ENCODE assay signal across 17 cellular contexts in genomic region chr16:69435977-69436729, GRCh38. TPM values are rescaled to one million over a fixed set of nuclear protein-coding genes. Genes with fewer than 3 reads are reported as not detected.
DNase-seq lines count a peak whose midpoint lies in the region; ATAC-seq, FAIRE-seq and TF ChIP-seq lines count a peak whose summit lies in the region.
"Had no signal": no experiment of that assay in that cellular context is flagged by ENCODE, and none has a peak within 500 bp of the region (broad histone marks: within the 10 kb centered on the region; RNA-seq: fewer than 3 reads in every experiment).

No MANE protein-coding gene starts in this region.

- dilution Hi-C loops in endothelial cell of umbilical vein (cut with MboI; ENCODE audit: extremely low pct_ligation_motif_present, low sequenced_read_pairs), result no loop called here

- H3K27ac ChIP-seq in heart left ventricle, result no peak overlapping the region
- no peak overlapping the region for H3K27ac ChIP-seq in endothelial cell of umbilical vein (ENCODE audit: insufficient read depth, low read depth, low read length)
- H3K27ac ChIP-seq in tibial nerve, result peak overlapping the region in 1 of 4 donors; percentile 13
- H3K27ac ChIP-seq: C4-2B, tibial artery had no signal

- H3K9me3 Mint-ChIP-seq in stimulated activated naive B cell treated with anti-CD40 and anti-IgM and Interleukin-4, amounts not matched to agents 10 μg/mL and 1 μg/mL and 100 μg/mL, for 72 hours, result no peaks in the 10 kb centered on the region

- no peak overlapping the region for H3K4me2 ChIP-seq in endothelial cell of umbilical vein (ENCODE audit: insufficient read depth, low read length)

- H3K4me1 Mint-ChIP-seq in stimulated activated naive B cell treated with anti-CD40 and anti-IgM and Interleukin-4, amounts not matched to agents 10 μg/mL and 1 μg/mL and 100 μg/mL, for 72 hours, result peaks cover 25 to 69% of the 10 kb centered on the region in 2 donors

- no peak for FAIRE-seq in endothelial cell of umbilical vein (lab: Jason Lieb, UNC)

- peaks cover 0 to 50% (median 27%) of the 10 kb centered on the region in 9 donors for H3K36me3 ChIP-seq in heart left ventricle
- peaks cover 2 to 4% of the 10 kb centered on the region in 2 experiments for H3K36me3 ChIP-seq in endothelial cell of umbilical vein (ENCODE audit: control insufficient read depth in 2 of 2, extremely low read depth in 1 of 2, insufficient read depth in 2 of 2, low read length in 2 of 2)
- H3K36me3 ChIP-seq in tibial nerve, result peaks cover 0 to 36% (median 0%) of the 10 kb centered on the region in 3 donors

- no TSS peak for BruUV-seq in endothelial cell of umbilical vein (replicated peaks; lab: Mats Ljungman, UMichigan)

- no peaks in the 10 kb centered on the region for H3K9me1 ChIP-seq in endothelial cell of umbilical vein (replicated peaks; ENCODE audit: control insufficient read depth, extremely low read depth, insufficient read depth, low read length)

- peaks cover 4% of the 10 kb centered on the region for H4K20me1 ChIP-seq in endothelial cell of umbilical vein (replicated peaks; ENCODE audit: control insufficient read depth, extremely low read depth, insufficient read depth, low read length)

- H3K27ac Mint-ChIP-seq in stimulated activated naive B cell treated with anti-CD40 and anti-IgM and Interleukin-4, amounts not matched to agents 10 μg/mL and 1 μg/mL and 100 μg/mL, for 72 hours, result peak overlapping the region; percentile 59

- TF ChIP-seq POLR2A in heart left ventricle (IDR thresholded peaks at IDR 0.05) (no peak), endothelial cell of umbilical vein (IDR thresholded peaks at IDR 0.05; ENCODE audit: low read depth, low read length) (no peak), tibial nerve (IDR thresholded peaks at IDR 0.05) (no peak)

- no peak overlapping the region for H2AFZ ChIP-seq in endothelial cell of umbilical vein (ENCODE audit: low read depth, low read length)

- TF ChIP-seq CTCF in heart left ventricle (IDR thresholded peaks at IDR 0.05), result no peak
- TF ChIP-seq CTCF in endothelial cell of umbilical vein (IDR thresholded peaks at IDR 0.05; ENCODE audit: extremely low read depth in 1 of 2, insufficient read depth in 1 of 2, low read depth in 1 of 2, low read length in 2 of 2), result no peak
- TF ChIP-seq CTCF in tibial nerve (IDR thresholded peaks at IDR 0.05), result no peak

- H3K36me3 Mint-ChIP-seq in stimulated activated naive B cell treated with anti-CD40 and anti-IgM and Interleukin-4, amounts not matched to agents 10 μg/mL and 1 μg/mL and 100 μg/mL, for 72 hours, result peaks cover 26 to 42% of the 10 kb centered on the region in 2 donors

- no peak overlapping the region for H3K9ac ChIP-seq in endothelial cell of umbilical vein (replicated peaks; ENCODE audit: extremely low read depth, insufficient read depth, low read length)

- WGBS in heart left ventricle, 4 donors, result 68 to 75% (median 71%) methylated on average over 7 of the region's 7 CpGs
- WGBS in tibial nerve, 2 donors, result 85 to 89% methylated on average over 7 of the region's 7 CpGs

- H3K27me3 ChIP-seq in heart left ventricle (no peaks in the 10 kb centered on the region), endothelial cell of umbilical vein (ENCODE audit: control insufficient read depth in 2 of 2, insufficient read depth in 2 of 2, low read length in 2 of 2) (no peaks in the 10 kb centered on the region), tibial nerve (no peaks in the 10 kb centered on the region)
- H3K27me3 ChIP-seq: tibial artery had no signal

- no peak overlapping the region for H3K4me3 Mint-ChIP-seq in stimulated activated naive B cell treated with anti-CD40 and anti-IgM and Interleukin-4, amounts not matched to agents 10 μg/mL and 1 μg/mL and 100 μg/mL, for 72 hours

- no peak for TF ChIP-seq EP300 in tibial nerve (IDR thresholded peaks at IDR 0.05)

- H3K4me1 ChIP-seq in heart left ventricle, result peaks cover 0 to 27% (median 14%) of the 10 kb centered on the region in 12 donors
- H3K4me1 ChIP-seq in endothelial cell of umbilical vein (ENCODE audit: control insufficient read depth, extremely low read depth, insufficient read depth, low read length), result peaks cover 3% of the 10 kb centered on the region
- H3K4me1 ChIP-seq in tibial nerve, result peaks cover 0 to 21% (median 7%) of the 10 kb centered on the region in 4 donors
- H3K4me1 ChIP-seq: HAP-1 had no signal

- H3K9me3 ChIP-seq in heart left ventricle, result no peaks in the 10 kb centered on the region
- no peaks in the 10 kb centered on the region for H3K9me3 ChIP-seq in endothelial cell of umbilical vein (replicated peaks; ENCODE audit: control insufficient read depth, insufficient read depth, low read length)
- H3K9me3 ChIP-seq in tibial nerve, result no peaks in the 10 kb centered on the region
- H3K9me3 ChIP-seq: HAP-1, tibial artery had no signal

- ATAC-seq in Right ventricle myocardium superior (ENCODE audit: poor library complexity), result peak; percentile 36
- ATAC-seq in heart left ventricle, result no peak
- ATAC-seq in stimulated activated naive B cell treated with anti-CD40 and anti-IgM and Interleukin-4, amounts not matched to agents 10 μg/mL and 1 μg/mL and 100 μg/mL, for 72 hours (replicated peaks), result peak in 1 of 2 donors; percentile 10
- ATAC-seq: right cardiac atrium had no signal

- POLR2A ChIA-PET in endothelial cell of umbilical vein (lab: Charles Lee), result no interaction called here

- no peaks in the 10 kb centered on the region for H3K27me3 Mint-ChIP-seq in stimulated activated naive B cell treated with anti-CD40 and anti-IgM and Interleukin-4, amounts not matched to agents 10 μg/mL and 1 μg/mL and 100 μg/mL, for 72 hours

- H3K79me2 ChIP-seq in endothelial cell of umbilical vein (ENCODE audit: control insufficient read depth, insufficient read depth, low read length), result peaks cover 77% of the 10 kb centered on the region

- CTCF ChIA-PET in endothelial cell of umbilical vein (lab: Charles Lee), result interaction anchor here (1.7 kb wide), 1 partner anchor 38 kb away, joined by 6 read pairs; no protein-coding TSS in a partner anchor

- H3K4me3 ChIP-seq in heart left ventricle, result no peak overlapping the region
- H3K4me3 ChIP-seq in endothelial cell of umbilical vein (replicated peaks in 1 of 3; ENCODE audit: insufficient read depth in 1 of 3, low read depth in 1 of 3, low read length in 3 of 3), result no peak overlapping the region
- H3K4me3 ChIP-seq in tibial nerve, result no peak overlapping the region
- H3K4me3 ChIP-seq: HAP-1, tibial artery had no signal

- DNase-seq in Right ventricle myocardium superior (no peak), heart left ventricle (no peak), NCI-H146 treated with DMSO at 0.1 percent for 48 hours (lab: John Stamatoyannopoulos, UW; ENCODE audit: unreplicated experiment) (peak; percentile 64), endothelial cell of umbilical vein (ENCODE audit: low read depth, low spot score) (peak; percentile 37), tibial nerve (ENCODE audit: low spot score in 2 of 2) (no peak), midbrain (lab: John Stamatoyannopoulos, UW) (no peak), GOT3 (lab: John Stamatoyannopoulos, UW) (no peak)
- DNase-seq in stimulated activated naive B cell treated with anti-CD40 and anti-IgM and Interleukin-4, amounts not matched to agents 10 μg/mL and 1 μg/mL and 100 μg/mL, for 72 hours, result no peak
- DNase-seq: amygdala; effector memory CD4-positive, alpha-beta T cell; head of caudate nucleus; Karpas-422; NCI-H510A; right cardiac atrium; tibial artery had no signal

- intact Hi-C loops in Right ventricle myocardium superior (cut with DNase I) (no loop called here), heart left ventricle (cut with DNase I) (no loop called here), endothelial cell of umbilical vein (cut with micrococcal nuclease) (no loop called here)

TF ChIP-seq in endothelial cell of umbilical vein, 7 proteins besides CTCF, POLR2A, EP300 and RAD21 (continues in another document):
- TF ChIP-seq MYC (IDR thresholded peaks at IDR 0.05; ENCODE audit: low read depth, low read length) (no peak), JUN (IDR thresholded peaks at IDR 0.05; ENCODE audit: borderline replicate concordance, insufficient read depth, insufficient read length, low read depth) (no peak), MAX (IDR thresholded peaks at IDR 0.05; ENCODE audit: insufficient read depth, insufficient read length) (no peak), POLR2AphosphoS5 (IDR thresholded peaks at IDR 0.05; ENCODE audit: insufficient read depth, low read depth, low read length) (no peak), FOS (IDR thresholded peaks at IDR 0.05; ENCODE audit: borderline replicate concordance, insufficient read depth, low read length) (no peak), GATA2 (IDR thresholded peaks at IDR 0.05; ENCODE audit: insufficient read depth, insufficient read length, low read depth, low read length) (no peak)

RNA-seq across cellular contexts. Expression of gene CYB5B, which starts 11.7 kb away (rescaled TPM):
- total RNA-seq in Right ventricle myocardium superior (55.4 TPM), heart left ventricle (10 to 100 TPM; 31.1 to 89.2 (median 65.0) TPM), endothelial cell of umbilical vein (169 and 176 TPM in 2 replicates), tibial nerve (10 to 100 TPM; 26.6 to 45.9 (median 30.7) TPM)
- polyA plus RNA-seq in heart left ventricle (10 to 100 TPM; 46.3 to 65.7 TPM), endothelial cell of umbilical vein (173 and 175 TPM in 2 replicates)
- polyA plus RNA-seq in endothelial cell of umbilical vein (2011; cell fraction: cytosol; rRNA removed), result 160 and 192 TPM in 2 replicates
- 92.2 and 94.9 TPM in 2 replicates for polyA plus RNA-seq in endothelial cell of umbilical vein (2011; cell fraction: nucleus; rRNA removed)
- 106 and 126 TPM in 2 replicates for polyA plus RNA-seq in endothelial cell of umbilical vein (2012)
- 230 and 239 TPM in 2 replicates for polyA minus RNA-seq in endothelial cell of umbilical vein
- 45.1 TPM for polyA minus RNA-seq in endothelial cell of umbilical vein (2011; cell fraction: cytosol; rRNA and poly(A)+ RNA removed)
- polyA minus RNA-seq in endothelial cell of umbilical vein (2011; cell fraction: nucleus; rRNA and poly(A)+ RNA removed), result 57.8 and 76.4 TPM in 2 replicates

RNA-seq across cellular contexts. Expression of gene TERF2, which starts 50.3 kb away (rescaled TPM):
- total RNA-seq in Right ventricle myocardium superior (19.4 TPM), heart left ventricle (10 to 100 TPM in 8 of 9 donors, 1 to 10 TPM in 1; 9.7 to 45.9 (median 25.9) TPM), endothelial cell of umbilical vein (32.8 and 36.0 TPM in 2 replicates), tibial nerve (10 to 100 TPM; 18.3 to 66.3 (median 26.0) TPM)
- polyA plus RNA-seq in heart left ventricle (10 to 100 TPM in 1 of 2 donors, 1 to 10 TPM in 1; 6.9 to 19.2 TPM), endothelial cell of umbilical vein (11.9 and 13.9 TPM in 2 replicates)
- 16.0 and 16.3 TPM in 2 replicates for polyA plus RNA-seq in endothelial cell of umbilical vein (2011; cell fraction: cytosol; rRNA removed)
- 13.1 and 14.7 TPM in 2 replicates for polyA plus RNA-seq in endothelial cell of umbilical vein (2011; cell fraction: nucleus; rRNA removed)
- 21.7 and 28.4 TPM in 2 replicates for polyA plus RNA-seq in endothelial cell of umbilical vein (2012)
- polyA minus RNA-seq in endothelial cell of umbilical vein, result 18.4 and 18.8 TPM in 2 replicates
- polyA minus RNA-seq in endothelial cell of umbilical vein (2011; cell fraction: cytosol; rRNA and poly(A)+ RNA removed), result 26.8 TPM
- polyA minus RNA-seq in endothelial cell of umbilical vein (2011; cell fraction: nucleus; rRNA and poly(A)+ RNA removed), result 10.0 and 14.1 TPM in 2 replicates

Comparison
In these comparisons a context has a peak if more than half of its experiments do, and no peak if none do; other contexts are left out.
1. DNase-seq: peak in NCI-H146 treated with DMSO at 0.1 percent for 48 hours (single experiment) and endothelial cell of umbilical vein (single experiment); none in Right ventricle myocardium superior (single experiment), heart left ventricle (0 of 5), stimulated activated naive B cell treated with anti-CD40 and anti-IgM and Interleukin-4, amounts not matched to agents 10 μg/mL and 1 μg/mL and 100 μg/mL, for 72 hours (single experiment), tibial nerve (0 of 2), midbrain (single experiment) and GOT3 (single experiment).